Comparison of ENCODE assay signal across 13 cellular contexts in genomic region chr4:152771736-152772533, GRCh38. TPM values are rescaled to one million over a fixed set of nuclear protein-coding genes. Genes with fewer than 3 reads are reported as not detected.
A peak's percentile ranks its signal among the peaks of the same experiment; 100 is the strongest.
DNase-seq lines count a peak whose midpoint lies in the region; ATAC-seq and TF ChIP-seq lines count a peak whose summit lies in the region.
"Had no signal": no experiment of that assay in that cellular context is flagged by ENCODE, and none has a peak within 500 bp of the region (broad histone marks: within the 10 kb centered on the region; RNA-seq: fewer than 3 reads in every experiment).

No MANE protein-coding gene starts in this region.

- DNase-seq in GM10266 (ENCODE audit: extremely low spot score) (peak; percentile 30), iPS-NIHi11 (ENCODE audit: low spot score) (no peak), endothelial cell (ENCODE audit: low spot score) (no peak), AG20443 (ENCODE audit: low spot score) (no peak), MV-4-11 (lab: John Stamatoyannopoulos, UW) (no peak)
- DNase-seq: activated effector memory CD4-positive, alpha-beta T cell treated with anti-CD3 and anti-CD28 coated beads, Interleukin-2, amount 50 U/mL, for 16 hours; NCI-H345 had no signal

- H3K9me3 Mint-ChIP-seq in endothelial cell (ENCODE audit: unreplicated experiment), result no peaks in the 10 kb centered on the region
- H3K9me3 Mint-ChIP-seq: GM23338; natural killer cell treated with Interleukin-12 subunit alpha and Interleukin-12 subunit beta and Interleukin-15 and Interleukin-18, amount 100 ng/mL, for 72 hours had no signal

- no peaks in the 10 kb centered on the region for H3K4me1 Mint-ChIP-seq in endothelial cell (ENCODE audit: unreplicated experiment)
- H3K4me1 Mint-ChIP-seq: GM23338 had no signal

- peak; percentile 95 for ATAC-seq in GM19351 (IDR thresholded peaks at IDR 0.05; ENCODE audit: unreplicated experiment)
- peak; percentile 64 for ATAC-seq in HG02798 (IDR thresholded peaks at IDR 0.05; ENCODE audit: poor library complexity, unreplicated experiment)
- ATAC-seq in HG03571 (IDR thresholded peaks at IDR 0.05; ENCODE audit: unreplicated experiment), result peak; percentile 61
- ATAC-seq: GM23338, K562 had no signal

- no peak for TF ChIP-seq CTCF in GM10266 (IDR thresholded peaks at IDR 0.05; ENCODE audit: control insufficient read depth, insufficient read depth, low read depth, missing control alignments)
- TF ChIP-seq CTCF in endothelial cell (IDR thresholded peaks at IDR 0.05; ENCODE audit: unreplicated experiment), result no peak

- H3K36me3 Mint-ChIP-seq in endothelial cell (ENCODE audit: low read depth, unreplicated experiment), result no peaks in the 10 kb centered on the region
- H3K36me3 Mint-ChIP-seq: natural killer cell treated with Interleukin-12 subunit alpha and Interleukin-12 subunit beta and Interleukin-15 and Interleukin-18, amount 100 ng/mL, for 72 hours had no signal

- H3K27ac Mint-ChIP-seq in endothelial cell (ENCODE audit: unreplicated experiment), result no peak overlapping the region
- H3K27ac Mint-ChIP-seq: GM23338; natural killer cell treated with Interleukin-12 subunit alpha and Interleukin-12 subunit beta and Interleukin-15 and Interleukin-18, amount 100 ng/mL, for 72 hours had no signal

- no peaks in the 10 kb centered on the region for H3K27me3 Mint-ChIP-seq in endothelial cell (ENCODE audit: unreplicated experiment)

- no peak overlapping the region for H3K4me3 Mint-ChIP-seq in endothelial cell (ENCODE audit: unreplicated experiment)
- H3K4me3 Mint-ChIP-seq: GM23338; natural killer cell treated with Interleukin-12 subunit alpha and Interleukin-12 subunit beta and Interleukin-15 and Interleukin-18, amount 100 ng/mL, for 72 hours had no signal

RNA-seq across cellular contexts. Expression of gene TIGD4, which starts 7.6 kb away (rescaled TPM):
- 1.3 TPM for total RNA-seq in endothelial cell (ENCODE audit: unreplicated experiment)

RNA-seq across cellular contexts. Expression of gene ARFIP1, which starts 7.8 kb away (rescaled TPM):
- total RNA-seq in endothelial cell (ENCODE audit: unreplicated experiment), result 41.6 TPM
